Comparison of ENCODE assay signal across 15 cellular contexts in the genomic region with DNA sequence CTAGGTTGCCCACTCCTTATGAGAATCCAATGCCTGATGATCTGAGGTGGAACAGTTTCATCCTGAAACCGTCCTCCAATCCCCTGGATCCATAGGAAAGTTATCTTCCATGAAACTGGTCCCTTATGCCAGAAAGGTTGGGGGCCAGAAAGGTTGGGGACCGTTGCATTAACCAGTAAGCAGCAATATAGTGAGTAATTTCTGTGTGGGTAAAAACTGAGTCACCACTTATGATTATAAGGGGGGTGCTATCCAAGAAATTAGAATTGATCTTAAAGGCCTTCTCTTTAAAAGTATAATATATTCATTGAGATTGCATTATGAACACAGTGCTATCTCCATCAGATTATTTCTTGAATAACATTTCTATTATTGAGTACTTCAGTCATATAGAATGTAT.
DNase-seq lines count a peak whose midpoint lies in the region; ATAC-seq and TF ChIP-seq lines count a peak whose summit lies in the region.
"Had no signal": no experiment of that assay in that cellular context is flagged by ENCODE, and none has a peak within 500 bp of the region (broad histone marks: within the 10 kb centered on the region; RNA-seq: fewer than 3 reads in every experiment).

No MANE protein-coding gene starts in this region.

- in situ Hi-C loops in astrocyte of the spinal cord (cut with HindIII; ENCODE audit: low sequenced_read_pairs) (no loop called here), GM13976 (cut with MboI; ENCODE audit: low sequenced_read_pairs, unreplicated experiment) (no loop called here)

- TF ChIP-seq CTCF in HFFc6 (IDR thresholded peaks at IDR 0.05), result no peak
- no peak for TF ChIP-seq CTCF in astrocyte of the spinal cord (IDR thresholded peaks at IDR 0.05; ENCODE audit: low read depth, low read length)
- TF ChIP-seq CTCF in GM13976 (IDR thresholded peaks at IDR 0.05; ENCODE audit: borderline replicate concordance, control extremely low read depth, extremely low read depth, insufficient read depth, missing control alignments), result no peak

- H3K27ac Mint-ChIP-seq in stimulated activated naive CD8-positive, alpha-beta T cell treated with anti-CD3 and anti-CD28 coated beads, Interleukin-15, Interleukin-2, amounts not matched to agents 100 ng/mL and 50 ng/mL, for 24 hours, result peak overlapping the region; percentile 39
- peak overlapping the region; percentile 53 for H3K27ac Mint-ChIP-seq in HFFc6
- H3K27ac Mint-ChIP-seq: type B pancreatic cell had no signal

- H3K9me3 Mint-ChIP-seq in stimulated activated naive CD8-positive, alpha-beta T cell treated with anti-CD3 and anti-CD28 coated beads, Interleukin-15, Interleukin-2, amounts not matched to agents 100 ng/mL and 50 ng/mL, for 24 hours, result no peaks in the 10 kb centered on the region
- H3K9me3 Mint-ChIP-seq in HFFc6, result no peaks in the 10 kb centered on the region
- H3K9me3 Mint-ChIP-seq: activated naive CD4-positive, alpha-beta T cell treated with anti-CD3 and anti-CD28 coated beads, Interleukin-2, amount 50 U/mL, for 72 hours; GM23338; type B pancreatic cell had no signal

- no peak for DNase-seq in stimulated activated naive CD8-positive, alpha-beta T cell treated with anti-CD3 and anti-CD28 coated beads, Interleukin-15, Interleukin-2, amounts not matched to agents 100 U/mL and 50 U/mL, for 24 hours
- DNase-seq in HFFc6, result no peak
- DNase-seq in astrocyte of the spinal cord (ENCODE audit: low read depth, low spot score), result peak; percentile 35
- no peak for DNase-seq in dermis blood vessel endothelial cell
- DNase-seq in GM13976 (ENCODE audit: low spot score), result no peak
- no peak for DNase-seq in Kasumi-1 (lab: John Stamatoyannopoulos, UW)
- DNase-seq: cerebellar nuclear complex, NCI-H2029 treated with DMSO at 0.1 percent for 48 hours, NCI-H226 had no signal

- peak overlapping the region; percentile 8 for H3K4me3 Mint-ChIP-seq in stimulated activated naive CD8-positive, alpha-beta T cell treated with anti-CD3 and anti-CD28 coated beads, Interleukin-15, Interleukin-2, amounts not matched to agents 100 ng/mL and 50 ng/mL, for 24 hours
- H3K4me3 Mint-ChIP-seq in HFFc6, result peak overlapping the region; percentile 49
- H3K4me3 Mint-ChIP-seq: GM23338, type B pancreatic cell had no signal

- peaks cover 25% of the 10 kb centered on the region for H3K36me3 Mint-ChIP-seq in stimulated activated naive CD8-positive, alpha-beta T cell treated with anti-CD3 and anti-CD28 coated beads, Interleukin-15, Interleukin-2, amounts not matched to agents 100 ng/mL and 50 ng/mL, for 24 hours (ENCODE audit: low read depth)
- H3K36me3 Mint-ChIP-seq in HFFc6 (ENCODE audit: low read depth), result peaks cover 32% of the 10 kb centered on the region

- H3K4me3 ChIP-seq in astrocyte of the spinal cord (ENCODE audit: low read depth, low read length), result no peak overlapping the region
- H3K4me3 ChIP-seq: GM23338, prostate gland had no signal

- H3K27me3 Mint-ChIP-seq in stimulated activated naive CD8-positive, alpha-beta T cell treated with anti-CD3 and anti-CD28 coated beads, Interleukin-15, Interleukin-2, amounts not matched to agents 100 ng/mL and 50 ng/mL, for 24 hours, result no peaks in the 10 kb centered on the region
- no peaks in the 10 kb centered on the region; the same call in 1 of the 2 replicates for H3K27me3 Mint-ChIP-seq in HFFc6 (ENCODE audit: insufficient read depth)
- H3K27me3 Mint-ChIP-seq: type B pancreatic cell had no signal

- H3K4me1 Mint-ChIP-seq in stimulated activated naive CD8-positive, alpha-beta T cell treated with anti-CD3 and anti-CD28 coated beads, Interleukin-15, Interleukin-2, amounts not matched to agents 100 ng/mL and 50 ng/mL, for 24 hours (ENCODE audit: low read depth), result peaks cover 76% of the 10 kb centered on the region
- H3K4me1 Mint-ChIP-seq in HFFc6 (ENCODE audit: low read depth), result peaks cover 65% of the 10 kb centered on the region

- no peak for ATAC-seq in stimulated activated naive CD8-positive, alpha-beta T cell treated with anti-CD3 and anti-CD28 coated beads, Interleukin-15, Interleukin-2, amounts not matched to agents 100 U/mL and 50 U/mL, for 24 hours
- ATAC-seq: GM23338, HepG2 had no signal
